In genomic region chr2:88692187-88692586, GRCh38 we compare ENCODE assay signal across 1 cellular context.
TF ChIP-seq lines count a peak whose summit lies in the region.

No MANE protein-coding gene starts in this region.

TF ChIP-seq in endothelial cell of umbilical vein, 7 proteins besides CTCF, POLR2A, EP300 and RAD21 (continued from another document):
- TF ChIP-seq GATA2 (IDR thresholded peaks at IDR 0.05; ENCODE audit: insufficient read depth, insufficient read length, low read depth, low read length), result no peak
- TF ChIP-seq FOS (IDR thresholded peaks at IDR 0.05; ENCODE audit: borderline replicate concordance, insufficient read depth, low read length), result no peak
